In the genomic region with DNA sequence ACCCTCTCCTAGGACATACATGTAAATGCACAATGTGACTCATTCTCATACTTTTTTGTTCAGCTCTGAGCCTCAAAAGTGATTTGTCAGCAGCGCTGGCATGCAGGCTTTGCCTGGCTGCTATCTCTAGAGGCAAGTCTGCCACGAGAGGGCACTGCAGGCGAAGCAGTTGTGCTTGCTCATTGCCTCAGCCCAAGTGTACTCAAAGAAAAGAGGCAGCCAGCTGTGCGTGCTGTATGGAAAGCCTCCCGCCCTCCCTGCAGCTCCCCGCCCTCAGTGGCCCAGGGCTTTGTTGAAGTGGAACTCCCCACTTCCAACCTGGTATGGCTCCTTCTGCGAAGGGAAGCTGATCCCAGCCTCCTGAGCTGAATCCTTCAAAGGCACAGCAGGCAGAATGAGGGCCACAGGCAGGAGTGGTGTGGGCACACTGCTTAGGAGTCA, we compare ENCODE assay signal across 8 cellular contexts. TPM values are rescaled to one million over a fixed set of nuclear protein-coding genes. Genes with fewer than 3 reads are reported as not detected.
DNase-seq lines count a peak whose midpoint lies in the region; ATAC-seq and TF ChIP-seq lines count a peak whose summit lies in the region.

No MANE protein-coding gene starts in this region.

- H3K36me3 ChIP-seq in lung (ENCODE audit: control insufficient read depth in 2 of 2, insufficient read depth in 2 of 2, low read length in 2 of 2): peaks cover 0 to 48% of the 10 kb centered on the region in 2 donors

- H3K4me3 ChIP-seq in lung: no peak overlapping the region

- peak overlapping the region in 1 of 2 donors; percentile 55 for H3K27ac ChIP-seq in lung (ENCODE audit: low read depth in 1 of 2, low read length in 1 of 2)

- no peak overlapping the region for H3K4me3 Mint-ChIP-seq in activated CD4-positive, alpha-beta memory T cell treated with anti-CD3 and anti-CD28 coated beads for 36 hours

- H3K27ac Mint-ChIP-seq in activated CD4-positive, alpha-beta memory T cell treated with anti-CD3 and anti-CD28 coated beads for 36 hours: peak overlapping the region; percentile 74

- H3K9me3 ChIP-seq in lung (ENCODE audit: control insufficient read depth in 2 of 2, insufficient read depth in 1 of 2, low read length in 1 of 2): no peaks in the 10 kb centered on the region

- H3K9me3 Mint-ChIP-seq in activated CD4-positive, alpha-beta memory T cell treated with anti-CD3 and anti-CD28 coated beads for 36 hours: no peaks in the 10 kb centered on the region

- H3K27me3 Mint-ChIP-seq in activated CD4-positive, alpha-beta memory T cell treated with anti-CD3 and anti-CD28 coated beads for 36 hours: no peaks in the 10 kb centered on the region

- CTCF ChIA-PET in activated CD4-positive, alpha-beta memory T cell treated with anti-CD3 and anti-CD28 coated beads for 36 hours (lab: Charles Lee): interaction anchor here (0.8 to 6.2 kb wide), 34 partner anchors 11 to 615 kb away, joined by 3 to 101 read pairs (median 6); partner anchors contain the start of genes CPSF7, LRRC10B, SDHAF2 and TMEM216

- POLR2A ChIA-PET in activated CD4-positive, alpha-beta memory T cell treated with anti-CD3 and anti-CD28 coated beads for 36 hours (lab: Charles Lee): interaction anchor here (0.7 to 3.0 kb wide), 3 partner anchors 16 to 93 kb away, joined by 4 to 28 read pairs (median 4); partner anchors contain the start of genes CPSF7 and SDHAF2

- intact Hi-C loops in activated CD4-positive, alpha-beta memory T cell treated with anti-CD3 and anti-CD28 coated beads for 36 hours (cut with micrococcal nuclease): loop anchor here (1.0 to 2.0 kb wide), 3 partner anchors 17 to 71 kb away; partner anchors contain the start of genes CPSF7 and LRRC10B

- peak; percentile 65 for ATAC-seq in HG03520 (IDR thresholded peaks at IDR 0.05; ENCODE audit: unreplicated experiment)
- ATAC-seq in lung (ENCODE audit: insufficient read depth, low FRiP score): peak; percentile 93
- no peak for ATAC-seq in HG02763 (IDR thresholded peaks at IDR 0.05; ENCODE audit: unreplicated experiment)

- no peaks in the 10 kb centered on the region for H3K27me3 ChIP-seq in lung (ENCODE audit: control insufficient read depth, insufficient read depth)

- peaks cover 4 to 11% of the 10 kb centered on the region in 2 donors for H3K4me1 ChIP-seq in lung (ENCODE audit: control insufficient read depth in 2 of 2, insufficient read depth in 2 of 2, low read length in 2 of 2)

- 22 to 35% methylated on average over 7 of the region's 7 CpGs for WGBS in lung, 2 donors

- no peak for TF ChIP-seq CTCF in lung (IDR thresholded peaks at IDR 0.05; ENCODE audit: control extremely low read depth, extremely low read depth)

- H3K36me3 Mint-ChIP-seq in activated CD4-positive, alpha-beta memory T cell treated with anti-CD3 and anti-CD28 coated beads for 36 hours: peaks cover 53% of the 10 kb centered on the region

- H3K4me1 Mint-ChIP-seq in activated CD4-positive, alpha-beta memory T cell treated with anti-CD3 and anti-CD28 coated beads for 36 hours (ENCODE audit: low read depth): peaks cover 44% of the 10 kb centered on the region

- DNase-seq in GM04504 (ENCODE audit: low read depth) (peak; percentile 91), NCI-H526 treated with DMSO at 0.1 percent for 48 hours (lab: John Stamatoyannopoulos, UW) (peak; percentile 57), ecto neural progenitor cell (ENCODE audit: low spot score) (peak; percentile 92), lung (ENCODE audit: low spot score) (peak; percentile 89)
- DNase-seq in activated CD4-positive, alpha-beta memory T cell treated with anti-CD3 and anti-CD28 coated beads for 36 hours: peak; percentile 92
- DNase-seq in stimulated activated CD4-positive, alpha-beta T cell treated with anti-CD3 and anti-CD28 coated beads, TNF-alpha, amount 100 ng/mL, for 24 hours (ENCODE audit: low read depth in 3 of 3): peak; percentile 60 to 85 (median 65)

RNA-seq across cellular contexts. Expression of gene SDHAF2, which starts 16.3 kb away (rescaled TPM):
- total RNA-seq in activated CD4-positive, alpha-beta memory T cell treated with anti-CD3 and anti-CD28 coated beads for 36 hours: 10 to 100 TPM; 31.4 to 35.4 TPM
- total RNA-seq in lung: 10 to 100 TPM; 39.6 to 41.2 TPM
- polyA plus RNA-seq in lung: 10 to 100 TPM; 46.6 to 53.4 TPM

RNA-seq across cellular contexts. Expression of gene CPSF7, which starts 16.5 kb away (rescaled TPM):
- total RNA-seq in activated CD4-positive, alpha-beta memory T cell treated with anti-CD3 and anti-CD28 coated beads for 36 hours: 100 to 1,000 TPM in 1 of 2 experiments, 10 to 100 TPM in 1; 90.9 to 100 TPM
- total RNA-seq in lung: 10 to 100 TPM; 58.6 to 64.7 TPM
- 10 to 100 TPM; 34.8 to 46.3 TPM for polyA plus RNA-seq in lung

RNA-seq across cellular contexts. Expression of gene TMEM216, which starts 53.8 kb away (rescaled TPM):
- 1 to 10 TPM; 9.2 to 10.0 TPM for total RNA-seq in activated CD4-positive, alpha-beta memory T cell treated with anti-CD3 and anti-CD28 coated beads for 36 hours
- 10 to 100 TPM in 1 of 2 donors, 1 to 10 TPM in 1; 9.9 to 16.4 TPM for total RNA-seq in lung
- polyA plus RNA-seq in lung: 10 to 100 TPM; 17.6 to 19.9 TPM
